Comparison of ENCODE assay signal across 17 cellular contexts in genomic region chrX:19576742-19577141, GRCh38.
"Had no signal": no experiment of that assay in that cellular context is flagged by ENCODE, and none has a peak within 500 bp of the region (broad histone marks: within the 10 kb centered on the region; RNA-seq: fewer than 3 reads in every experiment).

No MANE protein-coding gene starts in this region.

- H3K4me1 Mint-ChIP-seq: brain, nephron had no signal

- H3K27me3 Mint-ChIP-seq: dendritic cell treated with granulocyte-macrophage colony-stimulating factor and Interleukin-4, amounts not matched to agents 40 ng/mL and 50 ng/mL, for 4 days; type B pancreatic cell had no signal

- H3K27ac ChIP-seq: SJCRH30, suprapubic skin had no signal

- H3K9me3 Mint-ChIP-seq: activated naive CD4-positive, alpha-beta T cell treated with anti-CD3 and anti-CD28 coated beads for 36 hours; activated T-helper 2 cell treated with anti-CD3 and anti-CD28 coated beads, Interferon-gamma antibody, Interleukin-2, Interleukin-4, amounts not matched to agents 10 μg/mL and 5 μg/mL and 100 μg/mL, durations not matched to agents 14 hours and 24 hours and 36 hours; dendritic cell treated with granulocyte-macrophage colony-stimulating factor and Interleukin-4, amounts not matched to agents 40 ng/mL and 50 ng/mL, for 4 days; type B pancreatic cell had no signal

- DNase-seq: activated CD4-positive, CD25-positive, alpha-beta regulatory T cell; activated naive CD4-positive, alpha-beta T cell treated with anti-CD3 and anti-CD28 coated beads for 36 hours; amniotic stem cell; glutamatergic neuron; mesenchymal stem cell; nucleus accumbens; SJCRH30; stimulated activated CD4-positive, alpha-beta T cell treated with anti-CD3 and anti-CD28 coated beads, Interleukin-4, amount 100 ng/mL, for 4 hours; stimulated activated CD8-positive, alpha-beta memory T cell treated with anti-CD3 and anti-CD28 coated beads, Interleukin-4, amount 100 ng/mL, for 48 hours; stimulated activated naive CD8-positive, alpha-beta T cell treated with anti-CD3 and anti-CD28 coated beads, Interleukin-15, Interleukin-2, amounts not matched to agents 100 U/mL and 50 U/mL, for 24 hours had no signal

- H3K27ac Mint-ChIP-seq: activated naive CD4-positive, alpha-beta T cell treated with anti-CD3 and anti-CD28 coated beads for 36 hours; activated T-helper 2 cell treated with anti-CD3 and anti-CD28 coated beads, Interferon-gamma antibody, Interleukin-2, Interleukin-4, amounts not matched to agents 10 μg/mL and 5 μg/mL and 100 μg/mL, durations not matched to agents 14 hours and 24 hours and 36 hours; brain; dendritic cell treated with granulocyte-macrophage colony-stimulating factor and Interleukin-4, amounts not matched to agents 40 ng/mL and 50 ng/mL, for 4 days; nephron; type B pancreatic cell had no signal

- H3K36me3 ChIP-seq: suprapubic skin had no signal

- H3K4me1 ChIP-seq: SJCRH30, suprapubic skin had no signal

- H3K9me3 ChIP-seq: SJCRH30, suprapubic skin had no signal

- H3K4me3 ChIP-seq: SJCRH30, smooth muscle cell, suprapubic skin had no signal

- H3K36me3 Mint-ChIP-seq: type B pancreatic cell had no signal

- ATAC-seq: stimulated activated naive CD8-positive, alpha-beta T cell treated with anti-CD3 and anti-CD28 coated beads, Interleukin-15, Interleukin-2, amounts not matched to agents 100 U/mL and 50 U/mL, for 24 hours had no signal

- H3K4me3 Mint-ChIP-seq: activated naive CD4-positive, alpha-beta T cell treated with anti-CD3 and anti-CD28 coated beads for 36 hours; brain; dendritic cell treated with granulocyte-macrophage colony-stimulating factor and Interleukin-4, amounts not matched to agents 40 ng/mL and 50 ng/mL, for 4 days; nephron; type B pancreatic cell had no signal

- H3K27me3 ChIP-seq: SJCRH30, suprapubic skin had no signal
